31 cellular contexts compared by ENCODE assay signal in the genomic region with DNA sequence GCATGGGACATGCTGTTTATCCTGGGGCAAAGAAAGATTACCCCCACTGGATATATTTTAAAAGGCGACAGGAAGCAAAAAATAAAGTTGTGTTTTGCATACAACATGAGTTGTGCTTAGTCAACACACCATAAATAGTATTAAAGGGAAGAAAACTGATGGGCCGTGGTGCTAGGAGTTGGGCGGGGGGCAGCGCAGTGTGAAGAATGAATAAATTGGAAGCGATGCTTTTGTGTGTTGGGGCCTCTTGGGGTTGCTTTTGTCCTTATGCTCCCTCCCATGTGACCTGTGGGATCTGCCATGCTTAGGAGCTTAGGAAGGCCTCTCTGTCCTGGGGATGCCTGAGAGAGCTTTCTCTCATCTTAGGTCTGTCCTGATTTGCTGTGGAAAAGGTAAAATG. TPM values are rescaled to one million over a fixed set of nuclear protein-coding genes. Genes with fewer than 3 reads are reported as not detected.
DNase-seq lines count a peak whose midpoint lies in the region; ATAC-seq and TF ChIP-seq lines count a peak whose summit lies in the region.
"Had no signal": no experiment of that assay in that cellular context is flagged by ENCODE, and none has a peak within 500 bp of the region (broad histone marks: within the 10 kb centered on the region; RNA-seq: fewer than 3 reads in every experiment).

No MANE protein-coding gene starts in this region.

- H3K4me1 ChIP-seq in OCI-LY1 (ENCODE audit: insufficient read depth, low read length, severe bottlenecking) (peaks cover 41% of the 10 kb centered on the region), left ventricle myocardium inferior (no peaks in the 10 kb centered on the region)
- H3K4me1 ChIP-seq: BE2C, spleen had no signal

- CTCF ChIA-PET in activated CD8-positive, alpha-beta T cell treated with anti-CD3 and anti-CD28 coated beads, Interleukin-2, amount 10 ng/mL, durations not matched to agents 7 days and 5 days (lab: Charles Lee): interaction anchor here (3.7 kb wide), 1 partner anchor 24 kb away, joined by 51 read pairs; no protein-coding TSS in a partner anchor

- H3K36me3 Mint-ChIP-seq in osteocyte (ENCODE audit: unreplicated experiment): peaks cover 1% of the 10 kb centered on the region
- no peaks in the 10 kb centered on the region for H3K36me3 Mint-ChIP-seq in activated CD8-positive, alpha-beta T cell treated with anti-CD3 and anti-CD28 coated beads, Interleukin-2, amount 10 ng/mL, durations not matched to agents 7 days and 5 days (ENCODE audit: low read depth)
- no peaks in the 10 kb centered on the region for H3K36me3 Mint-ChIP-seq in effector memory CD8-positive, alpha-beta T cell (ENCODE audit: insufficient read depth)
- H3K36me3 Mint-ChIP-seq: activated naive CD4-positive, alpha-beta T cell treated with anti-CD3 and anti-CD28 coated beads, Interleukin-2, amount 10 ng/mL, durations not matched to agents 7 days and 5 days; T-cell had no signal

- H3K9me3 ChIP-seq in OCI-LY1 (ENCODE audit: low read length) (no peaks in the 10 kb centered on the region), left ventricle myocardium inferior (replicated peaks) (peaks cover 7% of the 10 kb centered on the region)
- H3K9me3 ChIP-seq: BE2C, Caco-2, lower lobe of right lung, thyroid gland had no signal

- no peak for TF ChIP-seq CTCF in OCI-LY1 (IDR thresholded peaks at IDR 0.05; ENCODE audit: low read length)
- no peak for TF ChIP-seq CTCF in osteocyte (IDR thresholded peaks at IDR 0.05)
- TF ChIP-seq CTCF in left ventricle myocardium inferior (IDR thresholded peaks at IDR 0.05; ENCODE audit: borderline replicate concordance): no peak

- H3K27me3 Mint-ChIP-seq in osteocyte (ENCODE audit: unreplicated experiment): no peaks in the 10 kb centered on the region
- peaks cover 1% of the 10 kb centered on the region for H3K27me3 Mint-ChIP-seq in activated CD8-positive, alpha-beta T cell treated with anti-CD3 and anti-CD28 coated beads, Interleukin-2, amount 10 ng/mL, durations not matched to agents 7 days and 5 days (ENCODE audit: low read depth)
- peaks cover 0 to 11% of the 10 kb centered on the region in 2 donors for H3K27me3 Mint-ChIP-seq in effector memory CD8-positive, alpha-beta T cell
- H3K27me3 Mint-ChIP-seq: activated naive CD4-positive, alpha-beta T cell treated with anti-CD3 and anti-CD28 coated beads, Interleukin-2, amount 10 ng/mL, durations not matched to agents 7 days and 5 days; stimulated activated naive CD8-positive, alpha-beta T cell treated with anti-CD3 and anti-CD28 coated beads, Interleukin-15, Interleukin-2, amounts not matched to agents 100 ng/mL and 50 ng/mL, for 24 hours; T-cell had no signal

- H3K27me3 ChIP-seq in OCI-LY1 (ENCODE audit: insufficient read depth, low read length) (no peaks in the 10 kb centered on the region), left ventricle myocardium inferior (ENCODE audit: low read depth) (no peaks in the 10 kb centered on the region)
- H3K27me3 ChIP-seq: BE2C, thyroid gland had no signal

- H3F3A ChIP-seq in OCI-LY1 (ENCODE audit: insufficient read depth, low read length): no peaks in the 10 kb centered on the region

- H3K36me3 ChIP-seq in OCI-LY1 (ENCODE audit: insufficient read depth, low read length) (no peaks in the 10 kb centered on the region), left ventricle myocardium inferior (no peaks in the 10 kb centered on the region)
- H3K36me3 ChIP-seq: BE2C, lower lobe of right lung, spleen, thyroid gland had no signal

- DNase-seq in NCI-H146 (lab: John Stamatoyannopoulos, UW) (peak; percentile 4), NCI-H146 treated with DMSO at 0.1 percent for 48 hours (lab: John Stamatoyannopoulos, UW; ENCODE audit: unreplicated experiment) (no peak), epithelial cell of prostate (ENCODE audit: low read depth, low spot score) (no peak), osteocyte (ENCODE audit: extremely low spot score, unreplicated experiment) (no peak), left ventricle myocardium inferior (no peak)
- DNase-seq in activated CD8-positive, alpha-beta T cell treated with anti-CD3 and anti-CD28 coated beads, Interleukin-2, amount 10 ng/mL, durations not matched to agents 7 days and 5 days: no peak
- DNase-seq in effector memory CD8-positive, alpha-beta T cell: no peak
- DNase-seq: activated CD4-positive, CD25-positive, alpha-beta regulatory T cell treated with anti-CD3 and anti-CD28 coated beads, Interleukin-2, amount 50 U/mL, for 72 hours; activated naive CD4-positive, alpha-beta T cell treated with anti-CD3 and anti-CD28 coated beads, Interleukin-2, amount 10 ng/mL, durations not matched to agents 7 days and 5 days; BE2C; Caco-2; DND-41; foreskin melanocyte; lower lobe of right lung; NCI-H1417; NCI-H524 treated with DMSO at 0.1 percent for 48 hours; Right ventricle myocardium superior; spleen; stimulated activated CD4-positive, alpha-beta T cell treated with anti-CD3 and anti-CD28 coated beads, Interleukin-4, amount 100 ng/mL, for 4 hours; T-cell; thyroid gland had no signal

- H3K79me2 ChIP-seq in OCI-LY1 (ENCODE audit: insufficient read depth, low read length): no peaks in the 10 kb centered on the region

- no peak overlapping the region for H3K4me3 Mint-ChIP-seq in osteocyte (ENCODE audit: unreplicated experiment)
- no peak overlapping the region for H3K4me3 Mint-ChIP-seq in activated CD8-positive, alpha-beta T cell treated with anti-CD3 and anti-CD28 coated beads, Interleukin-2, amount 10 ng/mL, durations not matched to agents 7 days and 5 days
- H3K4me3 Mint-ChIP-seq in effector memory CD8-positive, alpha-beta T cell: no peak overlapping the region
- H3K4me3 Mint-ChIP-seq: activated naive CD4-positive, alpha-beta T cell treated with anti-CD3 and anti-CD28 coated beads, Interleukin-2, amount 10 ng/mL, durations not matched to agents 7 days and 5 days; central memory CD8-positive, alpha-beta T cell; stimulated activated naive CD8-positive, alpha-beta T cell treated with anti-CD3 and anti-CD28 coated beads, Interleukin-15, Interleukin-2, amounts not matched to agents 100 ng/mL and 50 ng/mL, for 24 hours; T-cell had no signal

- H3K4me1 Mint-ChIP-seq in osteocyte (ENCODE audit: unreplicated experiment): peaks cover 56% of the 10 kb centered on the region
- H3K4me1 Mint-ChIP-seq in activated CD8-positive, alpha-beta T cell treated with anti-CD3 and anti-CD28 coated beads, Interleukin-2, amount 10 ng/mL, durations not matched to agents 7 days and 5 days (ENCODE audit: low read depth): peaks cover 8% of the 10 kb centered on the region
- H3K4me1 Mint-ChIP-seq in effector memory CD8-positive, alpha-beta T cell (ENCODE audit: low read depth in 2 of 2): no peaks in the 10 kb centered on the region
- H3K4me1 Mint-ChIP-seq: central memory CD8-positive, alpha-beta T cell; T-cell had no signal

- peak overlapping the region; percentile 74 for H3K27ac Mint-ChIP-seq in osteocyte (ENCODE audit: unreplicated experiment)
- no peak overlapping the region for H3K27ac Mint-ChIP-seq in activated CD8-positive, alpha-beta T cell treated with anti-CD3 and anti-CD28 coated beads, Interleukin-2, amount 10 ng/mL, durations not matched to agents 7 days and 5 days
- no peak overlapping the region for H3K27ac Mint-ChIP-seq in effector memory CD8-positive, alpha-beta T cell
- H3K27ac Mint-ChIP-seq: activated naive CD4-positive, alpha-beta T cell treated with anti-CD3 and anti-CD28 coated beads, Interleukin-2, amount 10 ng/mL, durations not matched to agents 7 days and 5 days; stimulated activated naive CD8-positive, alpha-beta T cell treated with anti-CD3 and anti-CD28 coated beads, Interleukin-15, Interleukin-2, amounts not matched to agents 100 ng/mL and 50 ng/mL, for 24 hours; T-cell had no signal

- no peaks in the 10 kb centered on the region for H4K20me1 ChIP-seq in OCI-LY1 (ENCODE audit: insufficient read depth, low read length)

- no peak overlapping the region for H2AFZ ChIP-seq in OCI-LY1 (ENCODE audit: low read length)

- peak overlapping the region; percentile 49 for H3K4me3 ChIP-seq in OCI-LY1 (ENCODE audit: low read depth, low read length, poor library complexity, severe bottlenecking)
- no peak overlapping the region for H3K4me3 ChIP-seq in left ventricle myocardium inferior
- H3K4me3 ChIP-seq: lower lobe of right lung, spleen, thyroid gland had no signal

- no peaks in the 10 kb centered on the region for H3K9me2 ChIP-seq in OCI-LY1 (ENCODE audit: low read depth, low read length)

- H3K4me2 ChIP-seq in OCI-LY1 (ENCODE audit: low read length): peak overlapping the region; percentile 30

- intact Hi-C loops in left ventricle myocardium inferior (cut with micrococcal nuclease): loop anchor here (5.0 to 10.0 kb wide), 3 partner anchors 112 to 312 kb away; a partner anchor contains a TSS

- POLR2A ChIA-PET in activated CD8-positive, alpha-beta T cell treated with anti-CD3 and anti-CD28 coated beads, Interleukin-2, amount 10 ng/mL, durations not matched to agents 7 days and 5 days (lab: Charles Lee): no interaction called here

- H3K27ac ChIP-seq in OCI-LY1 (ENCODE audit: low read depth, low read length, poor library complexity, severe bottlenecking) (peak overlapping the region; percentile 39), epithelial cell of prostate (peak overlapping the region; percentile 65), left ventricle myocardium inferior (replicated peaks) (no peak overlapping the region)
- H3K27ac ChIP-seq: 22Rv1, lower lobe of right lung, spleen, thyroid gland had no signal

- H3K9ac ChIP-seq in OCI-LY1 (ENCODE audit: low read length): peak overlapping the region; percentile 2; the same call in 1 of the 2 replicates

- ATAC-seq in activated CD8-positive, alpha-beta T cell treated with anti-CD3 and anti-CD28 coated beads, Interleukin-2, amount 10 ng/mL, durations not matched to agents 7 days and 5 days: no peak
- no peak for ATAC-seq in effector memory CD8-positive, alpha-beta T cell (replicated peaks)
- ATAC-seq: HepG2, T-cell had no signal

- H3K9me3 Mint-ChIP-seq in osteocyte (ENCODE audit: unreplicated experiment): peaks cover 14% of the 10 kb centered on the region
- no peaks in the 10 kb centered on the region for H3K9me3 Mint-ChIP-seq in activated CD8-positive, alpha-beta T cell treated with anti-CD3 and anti-CD28 coated beads, Interleukin-2, amount 10 ng/mL, durations not matched to agents 7 days and 5 days (ENCODE audit: insufficient read depth)
- H3K9me3 Mint-ChIP-seq in effector memory CD8-positive, alpha-beta T cell: no peaks in the 10 kb centered on the region
- H3K9me3 Mint-ChIP-seq: activated naive CD4-positive, alpha-beta T cell treated with anti-CD3 and anti-CD28 coated beads, Interleukin-2, amount 10 ng/mL, durations not matched to agents 7 days and 5 days; central memory CD8-positive, alpha-beta T cell; stimulated activated naive CD8-positive, alpha-beta T cell treated with anti-CD3 and anti-CD28 coated beads, Interleukin-15, Interleukin-2, amounts not matched to agents 100 ng/mL and 50 ng/mL, for 24 hours had no signal

RNA-seq across cellular contexts. Expression of a gene that starts 35.0 kb away (rescaled TPM):
- total RNA-seq in osteocyte (not detected in 2 replicates), left ventricle myocardium inferior (not detected)
- total RNA-seq in activated CD8-positive, alpha-beta T cell treated with anti-CD3 and anti-CD28 coated beads, Interleukin-2, amount 10 ng/mL, durations not matched to agents 7 days and 5 days: not detected
- total RNA-seq: activated CD8-positive, alpha-beta memory T cell treated with anti-CD3 and anti-CD28 coated beads for 36 hours; dermis microvascular lymphatic vessel endothelial cell; endothelial cell of umbilical vein; HepG2; omental fat pad; renal cortical epithelial cell; Right ventricle myocardium superior; spleen; T-cell had no signal
